ENCODE assay signal across 8 cellular contexts in the genomic region with DNA sequence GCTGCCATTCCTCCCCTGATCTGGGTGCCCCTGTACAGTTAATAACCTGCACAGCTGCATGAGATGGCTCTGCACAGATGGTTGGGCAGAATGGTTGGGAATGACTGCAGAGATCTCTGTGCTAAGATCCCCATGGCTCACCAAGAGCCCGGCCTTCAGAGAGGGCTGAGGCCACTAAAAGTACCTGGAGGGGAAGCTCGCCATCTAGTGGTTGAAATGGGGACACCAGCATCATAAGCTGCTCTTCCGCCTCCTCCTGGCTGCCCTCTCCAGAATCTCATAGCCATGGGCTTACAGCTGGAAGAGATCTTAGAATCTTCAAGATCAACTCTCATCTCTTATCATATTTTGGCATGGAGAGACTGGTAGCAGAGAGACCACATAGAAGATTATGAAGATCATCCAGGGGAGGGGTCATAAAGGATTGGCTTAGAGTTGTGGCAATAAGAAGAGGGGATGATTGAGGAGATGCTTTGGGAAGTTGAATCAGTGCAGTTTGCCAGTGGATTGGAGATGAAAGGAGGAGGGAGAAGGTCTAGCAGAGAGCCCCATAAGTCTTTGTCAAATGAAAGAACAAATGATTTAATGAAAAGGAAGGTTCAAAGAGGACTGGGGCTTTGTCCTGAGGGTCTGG. TPM values are rescaled to one million over a fixed set of nuclear protein-coding genes. Genes with fewer than 3 reads are reported as not detected.
DNase-seq lines count a peak whose midpoint lies in the region; ATAC-seq, FAIRE-seq and TF ChIP-seq lines count a peak whose summit lies in the region.

No MANE protein-coding gene starts in this region.

- POLR2A ChIA-PET in activated CD8-positive, alpha-beta T cell treated with anti-CD3 and anti-CD28 coated beads for 36 hours (lab: Charles Lee), result no interaction called here
- POLR2A ChIA-PET in H1 (lab: Charles Lee; ENCODE audit: partially characterized antibody), result interaction anchor here (0.9 to 8.8 kb wide), 3 partner anchors 63 to 91 kb away, joined by 4 to 69 read pairs (median 4); partner anchors contain the start of gene POU2F3

- H3K9ac ChIP-seq in H1 (replicated peaks in 1 of 4; ENCODE audit: extremely low read depth in 1 of 4, low read depth in 3 of 4, low read length in 3 of 4), result no peak overlapping the region

- peak; percentile 59 for ATAC-seq in HG03025 (IDR thresholded peaks at IDR 0.05; ENCODE audit: low FRiP score, unreplicated experiment)
- peak; percentile 90 for ATAC-seq in activated CD8-positive, alpha-beta T cell treated with anti-CD3 and anti-CD28 coated beads for 36 hours
- no peak for ATAC-seq in GM18520 (IDR thresholded peaks at IDR 0.05; ENCODE audit: unreplicated experiment)

- no peak overlapping the region for H4K5ac ChIP-seq in H1 (ENCODE audit: insufficient read length, low read depth, low read length)

- H3K79me2 ChIP-seq in H1 (ENCODE audit: control insufficient read depth in 1 of 2, insufficient read depth in 2 of 2, low read length in 2 of 2), result no peaks in the 10 kb centered on the region

- TF ChIP-seq RAD21 in H1 (IDR thresholded peaks at IDR 0.05 in 1 of 2, conservative IDR thresholded peaks at IDR 0.05 in 1 of 2; ENCODE audit: low read depth in 2 of 2, low read length in 2 of 2), result peak; percentile 87 to 92

- H3K4ac ChIP-seq in H1 (replicated peaks; ENCODE audit: insufficient read length, low read depth, low read length), result no peak overlapping the region

- H3K27me3 Mint-ChIP-seq in activated CD8-positive, alpha-beta T cell treated with anti-CD3 and anti-CD28 coated beads for 36 hours, result peaks cover 10% of the 10 kb centered on the region

- peaks cover 0 to 4% (median 0%) of the 10 kb centered on the region in 4 experiments; a peak in 2 of 7 replicates for H3K27me3 ChIP-seq in H1 (replicated peaks in 1 of 4; ENCODE audit: control insufficient read depth in 3 of 4, extremely low read depth in 1 of 4, insufficient read depth in 3 of 4, low read length in 3 of 4)

- H3K27ac ChIP-seq in H1 (ENCODE audit: low read depth, low read length), result no peak overlapping the region

- H3K14ac ChIP-seq in H1 (ENCODE audit: insufficient read length), result no peak overlapping the region

- TF ChIP-seq POLR2A in H1 (IDR thresholded peaks at IDR 0.05; ENCODE audit: control extremely low read depth in 1 of 2, low read depth in 2 of 2, low read length in 2 of 2), result no peak

- FAIRE-seq in H1 (lab: Jason Lieb, UNC), result peak; percentile 90

- 19% methylated on average over 3 of the region's 3 CpGs; no CpG with 5 or more reads in 1 of the 2 experiments for WGBS in H1 (ENCODE audit: extremely low coverage in 1 of 2, insufficient coverage in 1 of 2, insufficient read length in 1 of 2, insufficient replicate concordance in 2 of 2, low coverage in 1 of 2, low lambda C conversion rate in 2 of 2, missing lambda C conversion rate in 1 of 2), 2 experiments

- H3K23me2 ChIP-seq in H1 (ENCODE audit: low read depth, low read length), result no peaks in the 10 kb centered on the region

- TF ChIP-seq EP300 in H1 (IDR thresholded peaks at IDR 0.05; ENCODE audit: borderline replicate concordance in 1 of 2, low read depth in 2 of 2, low read length in 2 of 2), result no peak

- H4K8ac ChIP-seq in H1 (ENCODE audit: extremely low read depth, insufficient read depth, low read length), result no peak overlapping the region

- no peaks in the 10 kb centered on the region for H3K4me1 Mint-ChIP-seq in activated CD8-positive, alpha-beta T cell treated with anti-CD3 and anti-CD28 coated beads for 36 hours (ENCODE audit: low read depth)

- no peak overlapping the region for H2AK5ac ChIP-seq in H1 (ENCODE audit: low read depth, low read length)

- no peaks in the 10 kb centered on the region for H3K9me3 ChIP-seq in H1 (ENCODE audit: insufficient read depth in 2 of 2, low read depth in 1 of 2, low read length in 1 of 2)

- CTCF ChIA-PET in activated CD8-positive, alpha-beta T cell treated with anti-CD3 and anti-CD28 coated beads for 36 hours (lab: Charles Lee), result interaction anchor here (0.7 to 14.6 kb wide), 37 partner anchors 8 to 498 kb away, joined by 3 to 437 read pairs (median 5); partner anchors contain the start of gene POU2F3
- CTCF ChIA-PET in H1 (lab: Charles Lee; ENCODE audit: partially characterized antibody), result interaction anchor here (0.6 to 31.5 kb wide), 43 partner anchors 9 to 765 kb away, joined by 3 to 1412 read pairs (median 5); partner anchors contain the start of gene POU2F3

- H2BK20ac ChIP-seq in H1 (ENCODE audit: low read length), result no peak overlapping the region

- H3K56ac ChIP-seq in H1 (replicated peaks; ENCODE audit: insufficient read length, low read depth, low read length), result no peak overlapping the region

- DNase-seq in GDM1 (lab: John Stamatoyannopoulos, UW), result peak; percentile 53
- peak; percentile 84 for DNase-seq in NCI-H69 (lab: John Stamatoyannopoulos, UW)
- peak; percentile 86 for DNase-seq in activated CD8-positive, alpha-beta T cell treated with anti-CD3 and anti-CD28 coated beads for 36 hours
- peak; percentile 64 to 87 for DNase-seq in H1 (ENCODE audit: low read depth in 1 of 2, low spot score in 2 of 2)
- peak; percentile 55 for DNase-seq in midbrain (lab: John Stamatoyannopoulos, UW)
- DNase-seq in stimulated activated CD8-positive, alpha-beta memory T cell treated with anti-CD3 and anti-CD28 coated beads, Interleukin-4, amount 100 ng/mL, for 48 hours, result peak; percentile 73

- peaks cover 0 to 14% (median 8%) of the 10 kb centered on the region in 4 experiments; a peak in 6 of 7 replicates for H3K4me1 ChIP-seq in H1 (replicated peaks in 1 of 4; ENCODE audit: control insufficient read depth in 3 of 4, insufficient read depth in 4 of 4, low read length in 3 of 4)

- H3K27ac Mint-ChIP-seq in activated CD8-positive, alpha-beta T cell treated with anti-CD3 and anti-CD28 coated beads for 36 hours, result no peak overlapping the region

- no peak overlapping the region for H3K4me3 ChIP-seq in H1 (ENCODE audit: extremely low read depth in 1 of 4, insufficient read depth in 2 of 4, low read depth in 3 of 4, low read length in 4 of 4)

- no peak overlapping the region for H3K23ac ChIP-seq in H1 (ENCODE audit: insufficient read length)

- H2BK120ac ChIP-seq in H1 (replicated peaks; ENCODE audit: low read depth, low read length), result no peak overlapping the region

- no peaks in the 10 kb centered on the region for H3K36me3 Mint-ChIP-seq in activated CD8-positive, alpha-beta T cell treated with anti-CD3 and anti-CD28 coated beads for 36 hours (ENCODE audit: low read depth)

- H2AFZ ChIP-seq in H1 (ENCODE audit: low read length), result no peak overlapping the region

- H3K9me3 Mint-ChIP-seq in activated CD8-positive, alpha-beta T cell treated with anti-CD3 and anti-CD28 coated beads for 36 hours, result no peaks in the 10 kb centered on the region

- no peak overlapping the region for H3K4me3 Mint-ChIP-seq in activated CD8-positive, alpha-beta T cell treated with anti-CD3 and anti-CD28 coated beads for 36 hours

- H3K79me1 ChIP-seq in H1 (ENCODE audit: low read depth, low read length), result no peaks in the 10 kb centered on the region

- no peaks in the 10 kb centered on the region for H3K36me3 ChIP-seq in H1 (ENCODE audit: control insufficient read depth in 2 of 4, insufficient read depth in 4 of 4, low read length in 3 of 4)

- H2BK15ac ChIP-seq in H1 (ENCODE audit: low read length), result no peak overlapping the region

- H2BK12ac ChIP-seq in H1 (ENCODE audit: low read depth, low read length), result no peak overlapping the region

- H2BK5ac ChIP-seq in H1 (ENCODE audit: low read depth, low read length), result no peak overlapping the region

- intact Hi-C loops in activated CD8-positive, alpha-beta T cell treated with anti-CD3 and anti-CD28 coated beads for 36 hours (cut with micrococcal nuclease), result loop anchor here (1.0 to 5.0 kb wide), 2 partner anchors 68 to 131 kb away; no protein-coding TSS in a partner anchor

- H4K91ac ChIP-seq in H1 (replicated peaks; ENCODE audit: insufficient read length, low read length), result no peak overlapping the region

- no peaks in the 10 kb centered on the region for H4K20me1 ChIP-seq in H1 (replicated peaks in 1 of 2; ENCODE audit: control insufficient read depth in 1 of 2, insufficient read depth in 2 of 2, low read length in 2 of 2)

- H3K18ac ChIP-seq in H1 (ENCODE audit: extremely low read depth, low read length), result no peak overlapping the region

- H3K4me2 ChIP-seq in H1 (ENCODE audit: insufficient read depth in 1 of 2, low read depth in 2 of 2, low read length in 2 of 2), result no peak overlapping the region

- TF ChIP-seq CTCF in activated CD8-positive, alpha-beta T cell treated with anti-CD3 and anti-CD28 coated beads for 36 hours (IDR thresholded peaks at IDR 0.05), result peak; percentile 96
- TF ChIP-seq CTCF in H1 (IDR thresholded peaks at IDR 0.05; ENCODE audit: control extremely low read depth in 1 of 3, insufficient read depth in 1 of 3, low read depth in 1 of 3, low read length in 3 of 3), result peak; percentile 96 to 100 (median 100)

TF ChIP-seq in H1, 55 proteins besides CTCF, POLR2A, EP300 and RAD21 (continues in another document):
- TF ChIP-seq JUND (IDR thresholded peaks at IDR 0.05; ENCODE audit: low read length) (0 out of 2 replicates have a peak, but pooled peaks have one; percentile 34), CREB1 (IDR thresholded peaks at IDR 0.05) (peak; percentile 80; the same call in 1 of the 2 replicates), HDAC6 (IDR thresholded peaks at IDR 0.05; ENCODE audit: low read depth, low read length) (no peak)

RNA-seq across cellular contexts. Expression of gene TLCD5, which starts 22.0 kb away (rescaled TPM):
- under 1 TPM; 0.36 to 0.83 TPM for total RNA-seq in activated CD8-positive, alpha-beta T cell treated with anti-CD3 and anti-CD28 coated beads for 36 hours
- total RNA-seq in H1 (2021; fragmentation: NEBNext Ultra II Directional; extraction: Animal tissue kit (Norgen Biotek cat#: 25700)), result 9.5 TPM in 2 replicates
- 7.7 and 10.1 TPM in 2 replicates for polyA plus RNA-seq in H1 (2011; rRNA removed)
- polyA plus RNA-seq in H1 (2011; cell fraction: cytosol; rRNA removed), result 8.8 TPM
- polyA plus RNA-seq in H1 (2011; cell fraction: nucleus; rRNA removed), result 7.6 TPM
- 5.7 to 7.8 TPM (median 7.3 TPM) in 4 replicates for polyA plus RNA-seq in H1 (2012, experiment 1 of 2)
- polyA plus RNA-seq in H1 (2012, experiment 2 of 2), result 2.2 TPM
- polyA plus RNA-seq in H1 (2013, experiment 1 of 2), result 7.3 TPM
- polyA plus RNA-seq in H1 (2013, experiment 2 of 2), result 7.9 TPM
- polyA minus RNA-seq in H1 (2011; rRNA and poly(A)+ RNA removed), result 13.6 and 15.0 TPM in 2 replicates
- polyA minus RNA-seq in H1 (2011; cell fraction: cytosol; rRNA and poly(A)+ RNA removed), result 4.2 TPM
- 9.3 TPM for polyA minus RNA-seq in H1 (2011; cell fraction: nucleus; rRNA and poly(A)+ RNA removed)

RNA-seq across cellular contexts. Expression of gene ARHGEF12, which starts 33.1 kb away (rescaled TPM):
- total RNA-seq in activated CD8-positive, alpha-beta T cell treated with anti-CD3 and anti-CD28 coated beads for 36 hours, result 10 to 100 TPM in 1 of 2 experiments, 1 to 10 TPM in 1; 9.6 to 10.2 TPM
- 31.2 and 33.7 TPM in 2 replicates for total RNA-seq in H1 (2021; fragmentation: NEBNext Ultra II Directional; extraction: Animal tissue kit (Norgen Biotek cat#: 25700))
- 3.7 and 5.1 TPM in 2 replicates for polyA plus RNA-seq in H1 (2011; rRNA removed)
- polyA plus RNA-seq in H1 (2011; cell fraction: cytosol; rRNA removed), result 7.2 TPM
- 7.9 TPM for polyA plus RNA-seq in H1 (2011; cell fraction: nucleus; rRNA removed)
- polyA plus RNA-seq in H1 (2012, experiment 1 of 2), result 9.8 to 15.0 TPM (median 12.8 TPM) in 4 replicates
- polyA plus RNA-seq in H1 (2012, experiment 2 of 2), result 0.60 TPM
- polyA plus RNA-seq in H1 (2013, experiment 1 of 2), result 10.5 TPM
- polyA plus RNA-seq in H1 (2013, experiment 2 of 2), result 10.2 TPM
- 32.5 and 43.1 TPM in 2 replicates for polyA minus RNA-seq in H1 (2011; rRNA and poly(A)+ RNA removed)
- polyA minus RNA-seq in H1 (2011; cell fraction: cytosol; rRNA and poly(A)+ RNA removed), result 21.2 TPM
- 57.4 TPM for polyA minus RNA-seq in H1 (2011; cell fraction: nucleus; rRNA and poly(A)+ RNA removed)
